Comparison of ENCODE assay signal across 18 cellular contexts in genomic region chr4:2804449-2804972, GRCh38. TPM values are rescaled to one million over a fixed set of nuclear protein-coding genes. Genes with fewer than 3 reads are reported as not detected.
A peak's percentile ranks its signal among the peaks of the same experiment; 100 is the strongest.
DNase-seq lines count a peak whose midpoint lies in the region; ATAC-seq and TF ChIP-seq lines count a peak whose summit lies in the region.
"Had no signal": no experiment of that assay in that cellular context is flagged by ENCODE, and none has a peak within 500 bp of the region (broad histone marks: within the 10 kb centered on the region; RNA-seq: fewer than 3 reads in every experiment).

No MANE protein-coding gene starts in this region.

- ATAC-seq in mucosa of descending colon = no peak
- no peak for ATAC-seq in omental fat pad (ENCODE audit: low FRiP score)
- ATAC-seq: body of pancreas had no signal

- no peaks in the 10 kb centered on the region for H3K9me3 ChIP-seq in mucosa of descending colon
- no peaks in the 10 kb centered on the region for H3K9me3 ChIP-seq in suprapubic skin
- H3K9me3 ChIP-seq: body of pancreas had no signal

- no peak for TF ChIP-seq CTCF in mucosa of descending colon (IDR thresholded peaks at IDR 0.05)
- TF ChIP-seq CTCF in suprapubic skin (IDR thresholded peaks at IDR 0.05) = no peak
- no peak for TF ChIP-seq CTCF in GM13976 (IDR thresholded peaks at IDR 0.05; ENCODE audit: borderline replicate concordance, control extremely low read depth, extremely low read depth, insufficient read depth, missing control alignments)
- TF ChIP-seq CTCF in omental fat pad (IDR thresholded peaks at IDR 0.05) = no peak

- peaks cover 65% of the 10 kb centered on the region for H3K4me1 ChIP-seq in mucosa of descending colon (ENCODE audit: low read depth)
- peaks cover 94% of the 10 kb centered on the region for H3K4me1 ChIP-seq in suprapubic skin

- H3K4me3 ChIP-seq in mucosa of descending colon (no peak overlapping the region), suprapubic skin (peak overlapping the region; percentile 17)
- H3K4me3 ChIP-seq: body of pancreas had no signal

- H3K27me3 Mint-ChIP-seq in IgD-negative memory B cell = peaks cover 2% of the 10 kb centered on the region
- H3K27me3 Mint-ChIP-seq: activated naive CD4-positive, alpha-beta T cell treated with anti-CD3 and anti-CD28 coated beads, Interleukin-2, amount 50 U/mL, for 24 hours; type B pancreatic cell had no signal

- peaks cover 2% of the 10 kb centered on the region for H3K36me3 Mint-ChIP-seq in IgD-negative memory B cell
- H3K36me3 Mint-ChIP-seq: activated naive CD4-positive, alpha-beta T cell treated with anti-CD3 and anti-CD28 coated beads, Interleukin-2, amount 50 U/mL, for 24 hours; type B pancreatic cell had no signal

- peaks cover 31 to 48% (median 38%) of the 10 kb centered on the region in 3 donors for H3K4me1 Mint-ChIP-seq in IgD-negative memory B cell

- H3K36me3 ChIP-seq in mucosa of descending colon (ENCODE audit: low read depth) (no peaks in the 10 kb centered on the region), suprapubic skin (no peaks in the 10 kb centered on the region)

- no peaks in the 10 kb centered on the region for H3K27me3 ChIP-seq in suprapubic skin
- H3K27me3 ChIP-seq: body of pancreas had no signal

- intact Hi-C loops in mucosa of descending colon (cut with DNase I, micrococcal nuclease) = no loop called here

- TF ChIP-seq EP300 in suprapubic skin (IDR thresholded peaks at IDR 0.05) = no peak

- peak overlapping the region in 1 of 3 donors; percentile 72 for H3K27ac Mint-ChIP-seq in IgD-negative memory B cell
- H3K27ac Mint-ChIP-seq: activated naive CD4-positive, alpha-beta T cell treated with anti-CD3 and anti-CD28 coated beads, Interleukin-2, amount 50 U/mL, for 24 hours; type B pancreatic cell had no signal

- peak overlapping the region; percentile 41 to 83 (median 64) for H3K4me3 Mint-ChIP-seq in IgD-negative memory B cell
- H3K4me3 Mint-ChIP-seq: activated naive CD4-positive, alpha-beta T cell treated with anti-CD3 and anti-CD28 coated beads, Interleukin-2, amount 50 U/mL, for 24 hours; nephron; type B pancreatic cell had no signal

- DNase-seq in caudate nucleus (lab: John Stamatoyannopoulos, UW) = no peak
- DNase-seq in mucosa of descending colon = peak in 2 of 3 donors; percentile 44 to 58
- DNase-seq in suprapubic skin (ENCODE audit: low spot score in 2 of 2) = peak in 1 of 2 donors; percentile 60
- no peak for DNase-seq in GM13976 (ENCODE audit: low spot score)
- DNase-seq in globus pallidus (ENCODE audit: low spot score) = no peak
- no peak for DNase-seq in omental fat pad (ENCODE audit: low spot score)
- DNase-seq: activated CD4-positive, alpha-beta T cell treated with anti-CD3 and anti-CD28 coated beads, Interleukin-2, amount 50 U/mL, for 48 hours; activated T-cell treated with anti-CD3 and anti-CD28 coated beads, Interleukin-2, amount 50 U/mL, for 1 hour; foreskin melanocyte; H7; KBM-7; NCI-H2081; RPMI8226 had no signal

- H3K27ac ChIP-seq in caudate nucleus (ENCODE audit: low read depth, low read length) (peak overlapping the region; percentile 22), suprapubic skin (peak overlapping the region; percentile 81)

- in situ Hi-C loops in GM13976 (cut with MboI; ENCODE audit: low sequenced_read_pairs, unreplicated experiment) = no loop called here

- no CpG with 5 or more reads among the region's 10 CpGs for WGBS in suprapubic skin

- no peak for TF ChIP-seq POLR2A in suprapubic skin (IDR thresholded peaks at IDR 0.05)

- H3K9me3 Mint-ChIP-seq in IgD-negative memory B cell = no peaks in the 10 kb centered on the region
- H3K9me3 Mint-ChIP-seq: activated naive CD4-positive, alpha-beta T cell treated with anti-CD3 and anti-CD28 coated beads, Interleukin-2, amount 50 U/mL, for 24 hours; nephron; type B pancreatic cell had no signal

RNA-seq across cellular contexts. Expression of gene SH3BP2, which starts 11.6 kb away (rescaled TPM):
- polyA plus RNA-seq in IgD-negative memory B cell = 22.7 TPM
- total RNA-seq in mucosa of descending colon = 10 to 100 TPM; 48.1 to 75.3 (median 73.0) TPM
- 100 to 1,000 TPM; 116 to 709 (median 162) TPM for total RNA-seq in suprapubic skin
- 100 to 1,000 TPM in 1 of 4 donors, 10 to 100 TPM in 3; 26.2 to 109 (median 66.0) TPM for total RNA-seq in omental fat pad

RNA-seq across cellular contexts. Expression of gene ADD1, which starts 39.1 kb away (rescaled TPM):
- polyA plus RNA-seq in IgD-negative memory B cell = 300 TPM
- total RNA-seq in mucosa of descending colon = 100 to 1,000 TPM; 201 to 373 (median 261) TPM
- 100 to 1,000 TPM; 122 to 299 (median 196) TPM for total RNA-seq in suprapubic skin
- 100 to 1,000 TPM; 155 to 269 (median 177) TPM for total RNA-seq in omental fat pad

RNA-seq across cellular contexts. Expression of gene TNIP2, which starts 48.4 kb away (rescaled TPM):
- 54.5 TPM for polyA plus RNA-seq in IgD-negative memory B cell
- 10 to 100 TPM; 50.3 to 51.5 (median 51.2) TPM for total RNA-seq in mucosa of descending colon
- total RNA-seq in suprapubic skin = 10 to 100 TPM; 21.8 to 36.0 (median 30.8) TPM
- total RNA-seq in omental fat pad = 100 to 1,000 TPM in 1 of 4 donors, 10 to 100 TPM in 3; 50.1 to 108 (median 75.4) TPM

Comparison
In these comparisons a context has a peak if more than half of its experiments do, and no peak if none do; other contexts are left out.
1. DNase-seq: peak in mucosa of descending colon (2 of 3); none in caudate nucleus (0 of 61), GM13976 (single experiment), globus pallidus (single experiment) and omental fat pad (single experiment).